ENCODE assay signal across 30 cellular contexts in the genomic region with DNA sequence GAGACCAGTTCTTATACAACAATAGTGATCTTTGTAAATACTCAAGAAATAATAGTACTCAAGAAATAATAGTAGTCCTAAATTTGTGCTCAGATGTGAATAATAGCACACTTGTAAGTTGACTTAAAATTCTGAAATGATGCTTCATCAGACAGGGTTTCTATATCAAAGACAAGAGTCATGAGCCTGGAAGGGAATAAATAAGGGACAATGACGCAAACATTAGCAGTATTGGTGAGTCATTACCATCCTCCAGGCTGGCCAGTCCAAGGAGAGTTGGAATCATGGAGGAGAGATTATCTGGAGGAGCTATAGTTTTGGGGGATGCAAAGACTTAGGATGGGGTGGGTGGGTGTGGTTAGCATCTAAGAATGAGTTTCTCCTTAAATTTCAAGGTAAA. TPM values are rescaled to one million over a fixed set of nuclear protein-coding genes. Genes with fewer than 3 reads are reported as not detected.
DNase-seq lines count a peak whose midpoint lies in the region; ATAC-seq and TF ChIP-seq lines count a peak whose summit lies in the region.
"Had no signal": no experiment of that assay in that cellular context is flagged by ENCODE, and none has a peak within 500 bp of the region (broad histone marks: within the 10 kb centered on the region; RNA-seq: fewer than 3 reads in every experiment).

No MANE protein-coding gene starts in this region.

- no peaks in the 10 kb centered on the region for H3K27me3 ChIP-seq in osteoblast (ENCODE audit: insufficient read depth, low read length)
- no peaks in the 10 kb centered on the region for H3K27me3 ChIP-seq in right cardiac atrium (ENCODE audit: control insufficient read depth, insufficient read depth)
- H3K27me3 ChIP-seq: BE2C, cardiac muscle cell, heart left ventricle, Peyer's patch, upper lobe of right lung had no signal

- H3K4me3 Mint-ChIP-seq in natural killer cell treated with Interleukin-12 subunit alpha and Interleukin-12 subunit beta and Interleukin-15 and Interleukin-18, amount 100 ng/mL, for 72 hours: no peak overlapping the region
- H3K4me3 Mint-ChIP-seq: activated CD4-positive, alpha-beta T cell treated with anti-CD3 and anti-CD28 coated beads, Interleukin-2, amount 10 ng/mL, durations not matched to agents 7 days and 5 days; activated CD8-positive, alpha-beta memory T cell treated with anti-CD3 and anti-CD28 coated beads, Interleukin-2, amount 10 ng/mL, durations not matched to agents 7 days and 5 days; activated naive CD4-positive, alpha-beta T cell treated with anti-CD3 and anti-CD28 coated beads for 36 hours; effector memory CD8-positive, alpha-beta T cell; mesothelial cell of epicardium; naive thymus-derived CD4-positive, alpha-beta T cell; stimulated activated memory B cell treated with anti-CD40 and anti-IgM and Interleukin-4, amounts not matched to agents 10 μg/mL and 1 μg/mL and 100 μg/mL, for 72 hours had no signal

- WGBS in right cardiac atrium: 92% methylated on average over 1 of the region's 1 CpG

- H3K27me3 Mint-ChIP-seq in natural killer cell treated with Interleukin-12 subunit alpha and Interleukin-12 subunit beta and Interleukin-15 and Interleukin-18, amount 100 ng/mL, for 72 hours: peaks cover 4 to 7% of the 10 kb centered on the region in 2 donors

- no peaks in the 10 kb centered on the region for H3K79me2 ChIP-seq in osteoblast (ENCODE audit: insufficient read depth, low read length)

- intact Hi-C loops in right cardiac atrium (cut with DNase I): no loop called here

- H3K4me1 Mint-ChIP-seq in natural killer cell treated with Interleukin-12 subunit alpha and Interleukin-12 subunit beta and Interleukin-15 and Interleukin-18, amount 100 ng/mL, for 72 hours (ENCODE audit: low read depth in 2 of 2): peaks cover 0 to under 1% of the 10 kb centered on the region in 2 donors
- H3K4me1 Mint-ChIP-seq: activated CD4-positive, alpha-beta T cell treated with anti-CD3 and anti-CD28 coated beads, Interleukin-2, amount 10 ng/mL, durations not matched to agents 7 days and 5 days had no signal

- H3K36me3 Mint-ChIP-seq in natural killer cell treated with Interleukin-12 subunit alpha and Interleukin-12 subunit beta and Interleukin-15 and Interleukin-18, amount 100 ng/mL, for 72 hours: peaks cover 12% of the 10 kb centered on the region

- H3K4me1 ChIP-seq in osteoblast (ENCODE audit: insufficient read depth, low read length) (no peaks in the 10 kb centered on the region), right cardiac atrium (ENCODE audit: control insufficient read depth, insufficient read depth, low read length) (no peaks in the 10 kb centered on the region)
- H3K4me1 ChIP-seq: SJSA1, upper lobe of right lung had no signal

- H3K27ac Mint-ChIP-seq in natural killer cell treated with Interleukin-12 subunit alpha and Interleukin-12 subunit beta and Interleukin-15 and Interleukin-18, amount 100 ng/mL, for 72 hours: no peak overlapping the region
- H3K27ac Mint-ChIP-seq: activated CD4-positive, alpha-beta T cell treated with anti-CD3 and anti-CD28 coated beads, Interleukin-2, amount 10 ng/mL, durations not matched to agents 7 days and 5 days; activated CD8-positive, alpha-beta memory T cell treated with anti-CD3 and anti-CD28 coated beads, Interleukin-2, amount 10 ng/mL, durations not matched to agents 7 days and 5 days; activated naive CD4-positive, alpha-beta T cell treated with anti-CD3 and anti-CD28 coated beads for 36 hours; effector memory CD8-positive, alpha-beta T cell; mesothelial cell of epicardium; stimulated activated memory B cell treated with anti-CD40 and anti-IgM and Interleukin-4, amounts not matched to agents 10 μg/mL and 1 μg/mL and 100 μg/mL, for 72 hours had no signal

- DNase-seq in DMS53 (lab: John Stamatoyannopoulos, UW) (peak; percentile 10), DMS53 treated with DMSO at 0.1 percent for 48 hours (lab: John Stamatoyannopoulos, UW; ENCODE audit: unreplicated experiment) (no peak), RKO (ENCODE audit: low spot score) (peak; percentile 73), osteoblast (ENCODE audit: insufficient read length, low spot score, missing footprints) (peak; percentile 88), right cardiac atrium (no peak)
- no peak for DNase-seq in natural killer cell treated with Interleukin-12 subunit alpha and Interleukin-12 subunit beta and Interleukin-15 and Interleukin-18, amount 100 ng/mL, for 72 hours (ENCODE audit: low spot score)
- DNase-seq: activated CD4-positive, alpha-beta T cell treated with anti-CD3 and anti-CD28 coated beads, Interleukin-2, amount 10 ng/mL, durations not matched to agents 7 days and 5 days; activated CD8-positive, alpha-beta memory T cell treated with anti-CD3 and anti-CD28 coated beads, Interleukin-2, amount 10 ng/mL, durations not matched to agents 7 days and 5 days; activated naive CD4-positive, alpha-beta T cell treated with anti-CD3 and anti-CD28 coated beads for 36 hours; BE2C; DMS79 treated with DMSO at 0.1 percent for 48 hours; effector memory CD8-positive, alpha-beta T cell; heart left ventricle; Karpas-422; left colon; naive thymus-derived CD4-positive, alpha-beta T cell; NCI-H1694 treated with DMSO at 0.1 percent for 48 hours; NCI-H526 treated with DMSO at 0.1 percent for 48 hours; Peyer's patch; stimulated activated CD4-positive, alpha-beta T cell treated with anti-CD3 and anti-CD28 coated beads, Interleukin-4, amount 100 ng/mL, for 1 hour; T-helper 2 cell; upper lobe of right lung had no signal

- no peak overlapping the region for H3K4me2 ChIP-seq in osteoblast (ENCODE audit: insufficient read depth, low read length)

- no peak for TF ChIP-seq CTCF in osteoblast (IDR thresholded peaks at IDR 0.05; ENCODE audit: extremely low read depth, low read depth, low read length)

- ATAC-seq in esophagus mucosa: peak; percentile 51
- ATAC-seq in natural killer cell treated with Interleukin-12 subunit alpha and Interleukin-12 subunit beta and Interleukin-15 and Interleukin-18, amount 100 ng/mL, for 72 hours: no peak
- no peak for ATAC-seq in activated CD4-positive, CD25-positive, alpha-beta regulatory T cell treated with anti-CD3 and anti-CD28 coated beads, Interleukin-2, amount 50 U/mL, for 24 hours
- ATAC-seq in right cardiac atrium: no peak
- ATAC-seq: activated CD8-positive, alpha-beta memory T cell treated with anti-CD3 and anti-CD28 coated beads, Interleukin-2, amount 10 ng/mL, durations not matched to agents 7 days and 5 days; effector memory CD8-positive, alpha-beta T cell; heart left ventricle; left colon; naive thymus-derived CD4-positive, alpha-beta T cell; stimulated activated memory B cell treated with anti-CD40 and anti-IgM and Interleukin-4, amounts not matched to agents 10 μg/mL and 1 μg/mL and 100 μg/mL, for 72 hours; upper lobe of right lung had no signal

- no peaks in the 10 kb centered on the region for H4K20me1 ChIP-seq in osteoblast (ENCODE audit: insufficient read depth, low read length)

- H3K36me3 ChIP-seq in osteoblast (ENCODE audit: insufficient read depth, low read length): no peaks in the 10 kb centered on the region
- H3K36me3 ChIP-seq: BE2C, cardiac muscle cell, heart left ventricle, Peyer's patch, SJSA1, upper lobe of right lung had no signal

- H2AFZ ChIP-seq in osteoblast (ENCODE audit: low read length): no peak overlapping the region

- no peaks in the 10 kb centered on the region for H3K9me3 Mint-ChIP-seq in natural killer cell treated with Interleukin-12 subunit alpha and Interleukin-12 subunit beta and Interleukin-15 and Interleukin-18, amount 100 ng/mL, for 72 hours

- no peak overlapping the region for H3K27ac ChIP-seq in osteoblast (ENCODE audit: low read depth, low read length)
- H3K27ac ChIP-seq in right cardiac atrium (ENCODE audit: low read length): no peak overlapping the region
- H3K27ac ChIP-seq: 22Rv1, cardiac muscle cell, coronary artery, heart left ventricle, Peyer's patch, SJSA1, upper lobe of right lung had no signal

- H3K4me3 ChIP-seq in osteoblast (ENCODE audit: insufficient read depth, low read length) (no peak overlapping the region), right cardiac atrium (ENCODE audit: low read length) (no peak overlapping the region)
- H3K4me3 ChIP-seq: cardiac muscle cell, coronary artery, heart left ventricle, Peyer's patch, SJSA1, upper lobe of right lung had no signal

- H3K9me3 ChIP-seq in osteoblast (ENCODE audit: low read depth, low read length): peaks cover 4% of the 10 kb centered on the region
- no peaks in the 10 kb centered on the region for H3K9me3 ChIP-seq in right cardiac atrium (ENCODE audit: control insufficient read depth, low read length)
- H3K9me3 ChIP-seq: BE2C, SJSA1, upper lobe of right lung had no signal

RNA-seq across cellular contexts. Expression of gene SH3PXD2A, which starts 6.1 kb away (rescaled TPM):
- total RNA-seq in esophagus mucosa: 34.0 TPM
- 27.7 and 29.0 TPM in 2 replicates for total RNA-seq in osteoblast
- 1 to 10 TPM; 3.4 to 7.6 TPM for total RNA-seq in natural killer cell treated with Interleukin-12 subunit alpha and Interleukin-12 subunit beta and Interleukin-15 and Interleukin-18, amount 100 ng/mL, for 72 hours
- total RNA-seq in right cardiac atrium: 10 to 100 TPM; 30.2 to 31.7 (median 31.0) TPM
- 13.5 TPM for polyA plus RNA-seq in right cardiac atrium

RNA-seq across cellular contexts. Expression of gene STN1, which starts 56.5 kb away (rescaled TPM):
- 31.3 TPM for total RNA-seq in esophagus mucosa
- 20.6 and 28.9 TPM in 2 replicates for total RNA-seq in osteoblast
- 10 to 100 TPM; 11.4 to 14.5 TPM for total RNA-seq in natural killer cell treated with Interleukin-12 subunit alpha and Interleukin-12 subunit beta and Interleukin-15 and Interleukin-18, amount 100 ng/mL, for 72 hours
- 10 to 100 TPM; 24.3 to 26.8 (median 25.1) TPM for total RNA-seq in right cardiac atrium
- 26.8 TPM for polyA plus RNA-seq in right cardiac atrium

Comparison
In these comparisons a context has a peak if more than half of its experiments do, and no peak if none do; other contexts are left out.
1. DNase-seq: peak in DMS53 (single experiment), RKO (single experiment) and osteoblast (single experiment); none in DMS53 treated with DMSO at 0.1 percent for 48 hours (single experiment), natural killer cell treated with Interleukin-12 subunit alpha and Interleukin-12 subunit beta and Interleukin-15 and Interleukin-18, amount 100 ng/mL, for 72 hours (single experiment) and right cardiac atrium (0 of 3).